In genomic region chr5:139795074-139796001, GRCh38 we compare ENCODE assay signal across 9 cellular contexts. TPM values are rescaled to one million over a fixed set of nuclear protein-coding genes. Genes with fewer than 3 reads are reported as not detected.
DNase-seq lines count a peak whose midpoint lies in the region; ATAC-seq, FAIRE-seq and TF ChIP-seq lines count a peak whose summit lies in the region.
"Had no signal": no experiment of that assay in that cellular context is flagged by ENCODE, and none has a peak within 500 bp of the region (broad histone marks: within the 10 kb centered on the region; RNA-seq: fewer than 3 reads in every experiment).

Gene PSD2, plus strand, starts transcription at chr5:139795808. Its CDS starts 13,633 bp downstream, at chr5:139809441.

- no peaks in the 10 kb centered on the region for H3K79me2 ChIP-seq in PC-9 (ENCODE audit: low read depth)

- intact Hi-C loops in activated CD4-positive, alpha-beta memory T cell treated with anti-CD3 and anti-CD28 coated beads for 36 hours (cut with micrococcal nuclease): no loop called here
- intact Hi-C loops in psoas muscle (cut with DNase I) (no loop called here), PC-9 (cut with micrococcal nuclease; ENCODE audit: unreplicated experiment) (no loop called here)

- no peak within 1 kb of the TSS for H3K4me2 ChIP-seq in PC-9

- H2AFZ ChIP-seq in PC-9: no peak within 1 kb of the TSS

- TF ChIP-seq CTCF in WERI-Rb-1 (IDR thresholded peaks at IDR 0.05; ENCODE audit: low read depth, low read length): no peak
- TF ChIP-seq CTCF in psoas muscle (IDR thresholded peaks at IDR 0.05): no peak
- no peak for TF ChIP-seq CTCF in PC-9 (conservative IDR thresholded peaks at IDR 0.05)

- WGBS in psoas muscle, 3 donors: 5 to 10% (median 9%) methylated on average over 40 to 83 of the region's 83 CpGs

- no peaks in the 10 kb centered on the region for H3K36me3 ChIP-seq in WERI-Rb-1
- H3K36me3 ChIP-seq in psoas muscle (ENCODE audit: insufficient read depth in 1 of 2, low read depth in 1 of 2): no peaks in the 10 kb centered on the region
- no peaks in the 10 kb centered on the region for H3K36me3 ChIP-seq in PC-9 (ENCODE audit: low read depth)

- H3K4me3 Mint-ChIP-seq in activated CD4-positive, alpha-beta memory T cell treated with anti-CD3 and anti-CD28 coated beads for 36 hours: no peak within 1 kb of the TSS
- no peak within 1 kb of the TSS for H3K4me3 Mint-ChIP-seq in activated CD4-positive, alpha-beta memory T cell treated with anti-CD3 and anti-CD28 coated beads, Interleukin-2, amount 10 ng/mL, durations not matched to agents 7 days and 5 days

- H3K27me3 Mint-ChIP-seq in activated CD4-positive, alpha-beta memory T cell treated with anti-CD3 and anti-CD28 coated beads for 36 hours: peaks cover 40% of the 10 kb centered on the region
- H3K27me3 Mint-ChIP-seq in activated CD4-positive, alpha-beta memory T cell treated with anti-CD3 and anti-CD28 coated beads, Interleukin-2, amount 10 ng/mL, durations not matched to agents 7 days and 5 days: peaks cover 65% of the 10 kb centered on the region

- CTCF ChIA-PET in activated CD4-positive, alpha-beta memory T cell treated with anti-CD3 and anti-CD28 coated beads for 36 hours (lab: Charles Lee): interaction anchor here (1.7 to 5.5 kb wide), 3 partner anchors 8 to 174 kb away, joined by 4 to 36 read pairs (median 17); no protein-coding TSS in a partner anchor
- CTCF ChIA-PET in activated CD4-positive, alpha-beta memory T cell treated with anti-CD3 and anti-CD28 coated beads, Interleukin-2, amount 10 ng/mL, durations not matched to agents 7 days and 5 days (lab: Charles Lee): interaction anchor here (1.2 to 1.6 kb wide), 2 partner anchors 8 to 174 kb away, joined by 3 to 4 read pairs; no protein-coding TSS in a partner anchor
- CTCF ChIA-PET in PC-9 (lab: Charles Lee): no interaction called here

- peak within 1 kb of the TSS; percentile 44 for H3K4me3 ChIP-seq in WERI-Rb-1 (ENCODE audit: low read depth, low read length)
- peak within 1 kb of the TSS; percentile 68 for H3K4me3 ChIP-seq in psoas muscle
- H3K4me3 ChIP-seq in PC-9: no peak within 1 kb of the TSS

- H3K27me3 ChIP-seq in WERI-Rb-1 (ENCODE audit: insufficient read depth, low read depth, severe bottlenecking) (no peaks in the 10 kb centered on the region), psoas muscle (ENCODE audit: insufficient read depth in 3 of 3, low read length in 2 of 3) (peaks cover 0 to 33% (median 17%) of the 10 kb centered on the region in 3 donors), PC-9 (ENCODE audit: insufficient read depth, low read depth) (peaks cover 71% of the 10 kb centered on the region)

- H3K9me3 ChIP-seq in WERI-Rb-1 (ENCODE audit: severe bottlenecking): no peaks in the 10 kb centered on the region
- no peaks in the 10 kb centered on the region for H3K9me3 ChIP-seq in psoas muscle
- H3K9me3 ChIP-seq in PC-9 (ENCODE audit: insufficient read depth, low read depth): no peaks in the 10 kb centered on the region

- FAIRE-seq in frontal cortex (lab: Jason Lieb, UNC): no peak

- H3K27ac Mint-ChIP-seq in activated CD4-positive, alpha-beta memory T cell treated with anti-CD3 and anti-CD28 coated beads for 36 hours: no peak within 1 kb of the TSS
- H3K27ac Mint-ChIP-seq in activated CD4-positive, alpha-beta memory T cell treated with anti-CD3 and anti-CD28 coated beads, Interleukin-2, amount 10 ng/mL, durations not matched to agents 7 days and 5 days: no peak within 1 kb of the TSS

- no peaks in the 10 kb centered on the region for H3K9me2 ChIP-seq in PC-9 (ENCODE audit: insufficient read depth)

- peak; percentile 40 to 66 (median 54) for ATAC-seq in psoas muscle

- H3K36me3 Mint-ChIP-seq in activated CD4-positive, alpha-beta memory T cell treated with anti-CD3 and anti-CD28 coated beads for 36 hours: no peaks in the 10 kb centered on the region
- no peaks in the 10 kb centered on the region for H3K36me3 Mint-ChIP-seq in activated CD4-positive, alpha-beta memory T cell treated with anti-CD3 and anti-CD28 coated beads, Interleukin-2, amount 10 ng/mL, durations not matched to agents 7 days and 5 days (ENCODE audit: low read depth)

- H3K4me1 Mint-ChIP-seq in activated CD4-positive, alpha-beta memory T cell treated with anti-CD3 and anti-CD28 coated beads for 36 hours (ENCODE audit: low read depth): no peaks in the 10 kb centered on the region
- no peaks in the 10 kb centered on the region for H3K4me1 Mint-ChIP-seq in activated CD4-positive, alpha-beta memory T cell treated with anti-CD3 and anti-CD28 coated beads, Interleukin-2, amount 10 ng/mL, durations not matched to agents 7 days and 5 days

- H3K27ac ChIP-seq in WERI-Rb-1: no peak within 1 kb of the TSS; the same call in 1 of the 2 replicates
- H3K27ac ChIP-seq in psoas muscle: no peak within 1 kb of the TSS
- no peak within 1 kb of the TSS for H3K27ac ChIP-seq in PC-9
- H3K27ac ChIP-seq: VCaP had no signal

- H4K20me1 ChIP-seq in PC-9 (ENCODE audit: insufficient read depth): no peaks in the 10 kb centered on the region

- no peaks in the 10 kb centered on the region for H3K9me3 Mint-ChIP-seq in activated CD4-positive, alpha-beta memory T cell treated with anti-CD3 and anti-CD28 coated beads for 36 hours
- no peaks in the 10 kb centered on the region for H3K9me3 Mint-ChIP-seq in activated CD4-positive, alpha-beta memory T cell treated with anti-CD3 and anti-CD28 coated beads, Interleukin-2, amount 10 ng/mL, durations not matched to agents 7 days and 5 days

- peak; percentile 36 for DNase-seq in activated CD4-positive, alpha-beta memory T cell treated with anti-CD3 and anti-CD28 coated beads for 36 hours
- no peak for DNase-seq in activated CD4-positive, alpha-beta memory T cell treated with anti-CD3 and anti-CD28 coated beads, Interleukin-2, amount 10 ng/mL, durations not matched to agents 7 days and 5 days
- DNase-seq in WERI-Rb-1 (peak; percentile 58), frontal cortex (ENCODE audit: low spot score in 2 of 2) (peak; percentile 85 to 87), psoas muscle (peak in 1 of 2 donors; percentile 60), OCI-M1 (lab: John Stamatoyannopoulos, UW) (no peak), DMS79 (lab: John Stamatoyannopoulos, UW) (no peak), PC-9 (no peak)

- POLR2A ChIA-PET in activated CD4-positive, alpha-beta memory T cell treated with anti-CD3 and anti-CD28 coated beads for 36 hours (lab: Charles Lee): no interaction called here
- POLR2A ChIA-PET in activated CD4-positive, alpha-beta memory T cell treated with anti-CD3 and anti-CD28 coated beads, Interleukin-2, amount 10 ng/mL, durations not matched to agents 7 days and 5 days (lab: Charles Lee): no interaction called here
- POLR2A ChIA-PET in PC-9 (lab: Charles Lee; ENCODE audit: unreplicated experiment): no interaction called here

- H3K4me1 ChIP-seq in psoas muscle (peaks cover 10% of the 10 kb centered on the region), PC-9 (replicated peaks; ENCODE audit: insufficient read depth) (no peaks in the 10 kb centered on the region)

- BruUV-seq in PC-9 (replicated peaks; lab: Mats Ljungman, UMichigan): no TSS peak

- no peaks in the 10 kb centered on the region for H3F3A ChIP-seq in PC-9 (ENCODE audit: insufficient read depth, low read depth)

RNA-seq across cellular contexts. Expression of gene PSD2, which starts in this region (rescaled TPM):
- not detected for total RNA-seq in activated CD4-positive, alpha-beta memory T cell treated with anti-CD3 and anti-CD28 coated beads for 36 hours
- total RNA-seq in activated CD4-positive, alpha-beta memory T cell treated with anti-CD3 and anti-CD28 coated beads, Interleukin-2, amount 10 ng/mL, durations not matched to agents 7 days and 5 days: not detected
- total RNA-seq in frontal cortex (15.9 TPM), psoas muscle (under 1 TPM in 2 of 4 donors, not detected in 2; 0.04 to 0.37 TPM), PC-9 (2021) (0.07 and 0.08 TPM in 2 replicates)
- under 1 TPM; 0.01 to 0.04 (median 0.03) TPM for polyA plus RNA-seq in psoas muscle

Comparison
In these comparisons a context has a peak if more than half of its experiments do, and no peak if none do; other contexts are left out.
1. RNA of gene PSD2 (total RNA-seq): 15.9 TPM in frontal cortex (single experiment); 0.07 to 0.08 TPM in PC-9, 0.04 to 0.37 TPM in psoas muscle, not detected in activated CD4-positive, alpha-beta memory T cell treated with anti-CD3 and anti-CD28 coated beads for 36 hours and not detected in activated CD4-positive, alpha-beta memory T cell treated with anti-CD3 and anti-CD28 coated beads, Interleukin-2, amount 10 ng/mL, durations not matched to agents 7 days and 5 days; every median in the first group is over 10 times any median in the second.
2. Peak in DNase-seq in activated CD4-positive, alpha-beta memory T cell treated with anti-CD3 and anti-CD28 coated beads for 36 hours; RNA of the gene not detected or under 1 TPM.
3. Peak in ATAC-seq and H3K4me3 ChIP-seq in psoas muscle; RNA of the gene not detected or under 1 TPM.
4. DNase-seq: peak in WERI-Rb-1 (single experiment) and frontal cortex (2 of 2); none in activated CD4-positive, alpha-beta memory T cell treated with anti-CD3 and anti-CD28 coated beads, Interleukin-2, amount 10 ng/mL, durations not matched to agents 7 days and 5 days (single experiment), OCI-M1 (single experiment), DMS79 (single experiment) and PC-9 (0 of 2).